In genomic region chr20:34312544-34313217, GRCh38 we compare ENCODE assay signal across 8 cellular contexts. TPM values are rescaled to one million over a fixed set of nuclear protein-coding genes. Genes with fewer than 3 reads are reported as not detected.
DNase-seq lines count a peak whose midpoint lies in the region; ATAC-seq and TF ChIP-seq lines count a peak whose summit lies in the region.

No MANE protein-coding gene starts in this region.

- no peaks in the 10 kb centered on the region for H3K9me3 Mint-ChIP-seq in T-helper 1 cell treated with Interleukin-12 subunit alpha and Interleukin-12 subunit beta and Interleukin-4 antibody, amounts not matched to agents 30 μg/mL and 1 μg/mL, for 36 hours

- H3K27ac Mint-ChIP-seq in T-helper 1 cell treated with Interleukin-12 subunit alpha and Interleukin-12 subunit beta and Interleukin-4 antibody, amounts not matched to agents 30 μg/mL and 1 μg/mL, for 36 hours, result no peak overlapping the region

- H3K36me3 ChIP-seq in right atrium auricular region, result no peaks in the 10 kb centered on the region
- no peaks in the 10 kb centered on the region for H3K36me3 ChIP-seq in rectal smooth muscle tissue (ENCODE audit: control insufficient read depth, insufficient read depth, low read length)

- DNase-seq in GM03348 (ENCODE audit: low spot score), result peak; percentile 90
- peak; percentile 71 for DNase-seq in NCI-H1694 (lab: John Stamatoyannopoulos, UW)
- DNase-seq in amniotic epithelial cell (ENCODE audit: low read depth), result peak; percentile 80
- peak; percentile 88 for DNase-seq in right atrium auricular region (ENCODE audit: low spot score)

- peak overlapping the region; percentile 51 for H3K4me3 Mint-ChIP-seq in T-helper 1 cell treated with Interleukin-12 subunit alpha and Interleukin-12 subunit beta and Interleukin-4 antibody, amounts not matched to agents 30 μg/mL and 1 μg/mL, for 36 hours

- no peaks in the 10 kb centered on the region for H3K9me3 ChIP-seq in right atrium auricular region

- peaks cover 23% of the 10 kb centered on the region for H3K27me3 Mint-ChIP-seq in T-helper 1 cell treated with Interleukin-12 subunit alpha and Interleukin-12 subunit beta and Interleukin-4 antibody, amounts not matched to agents 30 μg/mL and 1 μg/mL, for 36 hours (ENCODE audit: low read depth)

- H3K9ac ChIP-seq in rectal smooth muscle tissue (ENCODE audit: low read length), result no peak overlapping the region

- H3K27me3 ChIP-seq in right atrium auricular region (no peaks in the 10 kb centered on the region), rectal smooth muscle tissue (ENCODE audit: control insufficient read depth, insufficient read depth, low read length) (peaks cover 7% of the 10 kb centered on the region)

- no peaks in the 10 kb centered on the region for H3K36me3 Mint-ChIP-seq in T-helper 1 cell treated with Interleukin-12 subunit alpha and Interleukin-12 subunit beta and Interleukin-4 antibody, amounts not matched to agents 30 μg/mL and 1 μg/mL, for 36 hours (ENCODE audit: low read depth)

- H3K4me1 Mint-ChIP-seq in T-helper 1 cell treated with Interleukin-12 subunit alpha and Interleukin-12 subunit beta and Interleukin-4 antibody, amounts not matched to agents 30 μg/mL and 1 μg/mL, for 36 hours (ENCODE audit: low read depth), result peaks cover 10% of the 10 kb centered on the region

- H3K4me1 ChIP-seq in right atrium auricular region (peaks cover 0 to 18% of the 10 kb centered on the region in 2 donors), rectal smooth muscle tissue (ENCODE audit: control insufficient read depth, insufficient read depth, low read length) (no peaks in the 10 kb centered on the region)

- ATAC-seq in HG02763 (IDR thresholded peaks at IDR 0.05; ENCODE audit: unreplicated experiment) (peak; percentile 78), GM18517 (IDR thresholded peaks at IDR 0.05; ENCODE audit: unreplicated experiment) (no peak)

- TF ChIP-seq CTCF in right atrium auricular region (IDR thresholded peaks at IDR 0.05), result peak; percentile 98 to 100

- H3K27ac ChIP-seq in right atrium auricular region, result no peak overlapping the region
- no peak overlapping the region for H3K27ac ChIP-seq in rectal smooth muscle tissue (ENCODE audit: low read depth, low read length)

- H3K4me3 ChIP-seq in right atrium auricular region (peak overlapping the region in 1 of 2 donors; percentile 30), rectal smooth muscle tissue (ENCODE audit: low read length) (peak overlapping the region; percentile 17)

RNA-seq across cellular contexts. Expression of gene AHCY, which starts 9.5 kb away (rescaled TPM):
- 10 to 100 TPM; 51.9 to 59.7 TPM for total RNA-seq in right atrium auricular region

RNA-seq across cellular contexts. Expression of gene ITCH, which starts 50.4 kb away (rescaled TPM):
- total RNA-seq in right atrium auricular region, result 10 to 100 TPM; 35.6 to 40.2 TPM
